In genomic region chr11:67402192-67402839, GRCh38 we compare ENCODE assay signal across 7 cellular contexts. TPM values are rescaled to one million over a fixed set of nuclear protein-coding genes. Genes with fewer than 3 reads are reported as not detected.
DNase-seq lines count a peak whose midpoint lies in the region; ATAC-seq and TF ChIP-seq lines count a peak whose summit lies in the region.
"Not testable (repeated sequence)": the region's sequence is repeated elsewhere in the genome, so short reads cannot be mapped to it uniquely, and the experiment has no call there.

No MANE protein-coding gene starts in this region.

- TSS peak; percentile 68 for BruUV-seq in MCF 10A (replicated peaks; lab: Mats Ljungman, UMichigan)

- peaks cover 62% of the 10 kb centered on the region for H3K4me1 Mint-ChIP-seq in activated CD4-positive, alpha-beta T cell treated with anti-CD3 and anti-CD28 coated beads, Interleukin-2, amount 10 ng/mL, durations not matched to agents 7 days and 5 days
- not testable (repeated sequence) for H3K4me1 Mint-ChIP-seq in MCF 10A (ENCODE audit: insufficient read depth, unreplicated experiment)

- H3K27me3 ChIP-seq in mononuclear cell (ENCODE audit: insufficient read depth, low read length): not testable (repeated sequence)

- POLR2A ChIA-PET in activated CD4-positive, alpha-beta T cell treated with anti-CD3 and anti-CD28 coated beads, Interleukin-2, amount 10 ng/mL, durations not matched to agents 7 days and 5 days (lab: Charles Lee): interaction anchor here (0.6 to 2.2 kb wide), 4 partner anchors 10 to 161 kb away, joined by 6 to 10 read pairs (median 6); partner anchors contain the start of genes PTPRCAP, RAD9A and TMEM134
- POLR2A ChIA-PET in MCF 10A (lab: Yijun Ruan, JAX): interaction anchor here (0.6 to 3.3 kb wide), 19 partner anchors 10 to 181 kb away, joined by 3 to 61 read pairs (median 5); partner anchors contain the start of genes CDK2AP2, GSTP1, PITPNM1 and POLD4

- CTCF ChIA-PET in activated CD4-positive, alpha-beta T cell treated with anti-CD3 and anti-CD28 coated beads, Interleukin-2, amount 10 ng/mL, durations not matched to agents 7 days and 5 days (lab: Charles Lee): interaction anchor here (0.6 to 38.4 kb wide), 31 partner anchors 10 to 283 kb away, joined by 3 to 841 read pairs (median 7); partner anchors contain the start of genes CARNS1, CLCF1, KDM2A and NUDT8
- CTCF ChIA-PET in MCF 10A (lab: Yijun Ruan, JAX): interaction anchor here (0.6 to 2.0 kb wide), 9 partner anchors 9 to 348 kb away, joined by 3 to 11 read pairs (median 4); partner anchors contain the start of genes GPR152 and RAD9A

- not testable (repeated sequence) for TF ChIP-seq CTCF in MCF 10A (IDR thresholded peaks at IDR 0.05; ENCODE audit: unreplicated experiment); fibroblast of villous mesenchyme (IDR thresholded peaks at IDR 0.05; ENCODE audit: insufficient read depth, low read depth, low read length)

- peaks cover 92% of the 10 kb centered on the region for H3K4me1 ChIP-seq in mononuclear cell (ENCODE audit: insufficient read depth, low read length)

- peak; percentile 81 for DNase-seq in NCI-H82 (lab: John Stamatoyannopoulos, UW)
- not testable (repeated sequence) for DNase-seq in activated CD4-positive, alpha-beta T cell treated with anti-CD3 and anti-CD28 coated beads, Interleukin-2, amount 10 ng/mL, durations not matched to agents 7 days and 5 days; MCF 10A (ENCODE audit: unreplicated experiment); fibroblast of villous mesenchyme (ENCODE audit: low read depth); skeletal muscle cell (ENCODE audit: low read depth)

- H3K4me3 Mint-ChIP-seq in activated CD4-positive, alpha-beta T cell treated with anti-CD3 and anti-CD28 coated beads, Interleukin-2, amount 10 ng/mL, durations not matched to agents 7 days and 5 days: peak overlapping the region; percentile 95
- H3K4me3 Mint-ChIP-seq in MCF 10A (ENCODE audit: unreplicated experiment): peak overlapping the region; percentile 71

- H3K27ac Mint-ChIP-seq in activated CD4-positive, alpha-beta T cell treated with anti-CD3 and anti-CD28 coated beads, Interleukin-2, amount 10 ng/mL, durations not matched to agents 7 days and 5 days: peak overlapping the region; percentile 97
- not testable (repeated sequence) for H3K27ac Mint-ChIP-seq in MCF 10A (ENCODE audit: low read depth, unreplicated experiment)

- H3K9me3 Mint-ChIP-seq in activated CD4-positive, alpha-beta T cell treated with anti-CD3 and anti-CD28 coated beads, Interleukin-2, amount 10 ng/mL, durations not matched to agents 7 days and 5 days; MCF 10A (ENCODE audit: unreplicated experiment): not testable (repeated sequence)

- not testable (repeated sequence) for H3K27me3 Mint-ChIP-seq in activated CD4-positive, alpha-beta T cell treated with anti-CD3 and anti-CD28 coated beads, Interleukin-2, amount 10 ng/mL, durations not matched to agents 7 days and 5 days; MCF 10A (ENCODE audit: insufficient read depth, unreplicated experiment)

- H3K4me3 ChIP-seq in fibroblast of villous mesenchyme (ENCODE audit: low read depth, low read length): peak overlapping the region; percentile 52
- H3K4me3 ChIP-seq in mononuclear cell (ENCODE audit: low read length): peak overlapping the region; percentile 41
- peak overlapping the region; percentile 39 for H3K4me3 ChIP-seq in skeletal muscle cell (ENCODE audit: low read depth, low read length)

- intact Hi-C loops in MCF 10A (cut with micrococcal nuclease): not testable (repeated sequence)

- ATAC-seq in GM21515 (IDR thresholded peaks at IDR 0.05; ENCODE audit: unreplicated experiment): peak; percentile 1

- H3K9me3 ChIP-seq in mononuclear cell (ENCODE audit: low read depth, low read length): not testable (repeated sequence)

- H3K36me3 Mint-ChIP-seq in activated CD4-positive, alpha-beta T cell treated with anti-CD3 and anti-CD28 coated beads, Interleukin-2, amount 10 ng/mL, durations not matched to agents 7 days and 5 days (ENCODE audit: low read depth): peaks cover 59% of the 10 kb centered on the region
- H3K36me3 Mint-ChIP-seq in MCF 10A (ENCODE audit: insufficient read depth, unreplicated experiment): peaks cover 21% of the 10 kb centered on the region

RNA-seq across cellular contexts. Expression of gene PPP1CA, which starts 0.7 kb away (rescaled TPM):
- 100 to 1,000 TPM; 301 to 331 TPM for total RNA-seq in activated CD4-positive, alpha-beta T cell treated with anti-CD3 and anti-CD28 coated beads, Interleukin-2, amount 10 ng/mL, durations not matched to agents 7 days and 5 days
- total RNA-seq in MCF 10A (2022): 123 and 143 TPM in 2 replicates
- total RNA-seq in fibroblast of villous mesenchyme: 172 and 202 TPM in 2 replicates
- 126 TPM for total RNA-seq in mononuclear cell

RNA-seq across cellular contexts. Expression of gene TBC1D10C, which starts 1.6 kb away (rescaled TPM):
- total RNA-seq in activated CD4-positive, alpha-beta T cell treated with anti-CD3 and anti-CD28 coated beads, Interleukin-2, amount 10 ng/mL, durations not matched to agents 7 days and 5 days: 100 to 1,000 TPM; 256 to 323 TPM
- not detected in 2 replicates for total RNA-seq in MCF 10A (2022)
- total RNA-seq in fibroblast of villous mesenchyme: not detected in 2 replicates
- total RNA-seq in mononuclear cell: 51.6 TPM

RNA-seq across cellular contexts. Expression of gene RAD9A, which starts 10.5 kb away (rescaled TPM):
- total RNA-seq in activated CD4-positive, alpha-beta T cell treated with anti-CD3 and anti-CD28 coated beads, Interleukin-2, amount 10 ng/mL, durations not matched to agents 7 days and 5 days: 10 to 100 TPM; 49.3 to 53.7 TPM
- total RNA-seq in MCF 10A (2022) (9.9 and 18.3 TPM in 2 replicates), fibroblast of villous mesenchyme (4.3 and 6.4 TPM in 2 replicates), mononuclear cell (7.8 TPM)

RNA-seq across cellular contexts. Expression of gene CARNS1, which starts 13.2 kb away (rescaled TPM):
- total RNA-seq in activated CD4-positive, alpha-beta T cell treated with anti-CD3 and anti-CD28 coated beads, Interleukin-2, amount 10 ng/mL, durations not matched to agents 7 days and 5 days: 1 to 10 TPM; 1.2 to 1.9 TPM
- total RNA-seq in MCF 10A (2022) (0.07 TPM in 1 of 2 replicates, not detected in the other), fibroblast of villous mesenchyme (not detected in 2 replicates), mononuclear cell (3.3 TPM)

RNA-seq across cellular contexts. Expression of gene RPS6KB2, which starts 26.0 kb away (rescaled TPM):
- 10 to 100 TPM; 57.5 to 68.1 TPM for total RNA-seq in activated CD4-positive, alpha-beta T cell treated with anti-CD3 and anti-CD28 coated beads, Interleukin-2, amount 10 ng/mL, durations not matched to agents 7 days and 5 days
- total RNA-seq in MCF 10A (2022) (49.8 and 60.1 TPM in 2 replicates), fibroblast of villous mesenchyme (42.3 and 47.0 TPM in 2 replicates), mononuclear cell (52.1 TPM)

Comparison
In these comparisons a context has a peak if more than half of its experiments do, and no peak if none do; other contexts are left out.
1. RNA of gene TBC1D10C, which starts 1.6 kb away (total RNA-seq): 256 to 323 TPM in activated CD4-positive, alpha-beta T cell treated with anti-CD3 and anti-CD28 coated beads, Interleukin-2, amount 10 ng/mL, durations not matched to agents 7 days and 5 days and 51.6 TPM in mononuclear cell (single experiment); not detected in MCF 10A and not detected in fibroblast of villous mesenchyme; every median in the first group is over 10 times any median in the second.
2. Peak in every context shown above with its lines, with median percentiles within 50 percentile points of each other: H3K4me3 ChIP-seq.